15 cellular contexts compared by ENCODE assay signal in the genomic region with DNA sequence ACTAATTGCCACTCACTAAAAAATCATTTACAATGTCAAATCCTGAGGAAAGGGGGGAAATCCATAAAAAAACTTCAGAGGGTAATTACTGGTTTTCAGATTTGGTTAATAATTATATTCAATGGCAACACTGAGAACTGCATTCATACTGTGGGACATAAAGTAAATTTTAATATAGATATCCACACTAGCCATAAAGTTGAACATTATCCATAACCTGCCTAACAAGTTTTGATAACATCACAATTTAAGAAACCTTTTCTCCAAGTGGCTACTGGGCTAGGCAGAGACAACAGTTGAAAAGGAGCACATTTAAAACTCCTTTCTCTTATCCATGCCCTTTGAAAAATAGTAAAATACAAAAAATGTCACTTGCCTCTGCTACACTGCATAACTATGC. TPM values are rescaled to one million over a fixed set of nuclear protein-coding genes. Genes with fewer than 3 reads are reported as not detected.
A peak's percentile ranks its signal among the peaks of the same experiment; 100 is the strongest.
DNase-seq lines count a peak whose midpoint lies in the region; ATAC-seq and TF ChIP-seq lines count a peak whose summit lies in the region.
"Had no signal": no experiment of that assay in that cellular context is flagged by ENCODE, and none has a peak within 500 bp of the region (broad histone marks: within the 10 kb centered on the region; RNA-seq: fewer than 3 reads in every experiment).

No MANE protein-coding gene starts in this region.

- peaks cover 5% of the 10 kb centered on the region for H3K27me3 Mint-ChIP-seq in GM23338 (ENCODE audit: insufficient read depth, low read depth, poor library complexity)

- H3K9me3 Mint-ChIP-seq in GM23338: no peaks in the 10 kb centered on the region

- no peaks in the 10 kb centered on the region for H3K27me3 ChIP-seq in GM23338 (ENCODE audit: insufficient read depth)
- no peaks in the 10 kb centered on the region for H3K27me3 ChIP-seq in hepatocyte
- H3K27me3 ChIP-seq in prostate gland (replicated peaks; ENCODE audit: insufficient read depth): no peaks in the 10 kb centered on the region

- H4K20me1 ChIP-seq in GM23338 (replicated peaks; ENCODE audit: insufficient read depth) (peaks cover 16% of the 10 kb centered on the region; the same call in 1 of the 2 replicates), hepatocyte (ENCODE audit: insufficient read depth, poor library complexity, severe bottlenecking) (no peaks in the 10 kb centered on the region)

- H3K36me3 ChIP-seq in GM23338 (ENCODE audit: insufficient read depth): no peaks in the 10 kb centered on the region
- H3K36me3 ChIP-seq in hepatocyte (replicated peaks; ENCODE audit: insufficient read depth, low read depth): no peaks in the 10 kb centered on the region
- H3K36me3 ChIP-seq in prostate gland: no peaks in the 10 kb centered on the region

- intact Hi-C loops in prostate gland (cut with DNase I): no loop called here

- DNase-seq in GM23338 (ENCODE audit: low spot score) (no peak), NCI-H526 treated with DMSO at 0.1 percent for 48 hours (lab: John Stamatoyannopoulos, UW) (peak; percentile 3), hepatocyte (ENCODE audit: low spot score) (no peak), prostate gland (ENCODE audit: low spot score) (no peak), COR-L47 (lab: John Stamatoyannopoulos, UW) (no peak), NCI-H1694 (lab: John Stamatoyannopoulos, UW) (no peak)
- DNase-seq: ACHN, AML-193, DMS53, MV-4-11, NCI-H1436, NCI-H2081, NCI-H510A, SIG-M5 had no signal

- no peaks in the 10 kb centered on the region for H3F3A ChIP-seq in GM23338 (replicated peaks; ENCODE audit: low read depth)

- H3K4me3 ChIP-seq in GM23338 (no peak overlapping the region), hepatocyte (no peak overlapping the region), prostate gland (no peak overlapping the region)

- H3K27ac Mint-ChIP-seq in GM23338: no peak overlapping the region

- H3K4me3 Mint-ChIP-seq in GM23338: no peak overlapping the region

- H3K9me3 ChIP-seq in hepatocyte (ENCODE audit: low read depth): no peaks in the 10 kb centered on the region
- no peaks in the 10 kb centered on the region for H3K9me3 ChIP-seq in prostate gland

- peaks cover 27% of the 10 kb centered on the region for H3K4me1 Mint-ChIP-seq in GM23338

- H3K27ac ChIP-seq in GM23338 (ENCODE audit: low read depth) (0 out of 2 replicates have a peak overlapping the region, but pooled peaks have one; percentile 0), hepatocyte (peak overlapping the region; percentile 69), prostate gland (peak overlapping the region; percentile 1 to 21)

- H2AFZ ChIP-seq in GM23338: no peak overlapping the region
- no peak overlapping the region for H2AFZ ChIP-seq in hepatocyte

- no peak for TF ChIP-seq POLR2A in prostate gland (IDR thresholded peaks at IDR 0.05)

- H3K36me3 Mint-ChIP-seq in GM23338 (ENCODE audit: low read depth): no peaks in the 10 kb centered on the region; the same call in 2 of the 3 replicates

- ATAC-seq in GM23338: no peak
- ATAC-seq in HG03175 (IDR thresholded peaks at IDR 0.05; ENCODE audit: unreplicated experiment): no peak

- peaks cover 100% of the 10 kb centered on the region for H3K79me2 ChIP-seq in GM23338 (replicated peaks; ENCODE audit: insufficient read depth)
- peaks cover 65% of the 10 kb centered on the region for H3K79me2 ChIP-seq in hepatocyte

- H3K4me2 ChIP-seq in GM23338 (no peak overlapping the region), hepatocyte (peak overlapping the region; percentile 2)

- no peak for TF ChIP-seq CTCF in GM23338 (conservative IDR thresholded peaks at IDR 0.05; ENCODE audit: low read depth in 2 of 2)
- TF ChIP-seq CTCF in hepatocyte (IDR thresholded peaks at IDR 0.05; ENCODE audit: poor library complexity): no peak
- TF ChIP-seq CTCF in prostate gland (IDR thresholded peaks at IDR 0.05): no peak

- H3K9me2 ChIP-seq in GM23338 (ENCODE audit: insufficient read depth) (peaks cover 6% of the 10 kb centered on the region; the same call in 1 of the 2 replicates), hepatocyte (replicated peaks; ENCODE audit: insufficient read depth) (no peaks in the 10 kb centered on the region)

- peaks cover 20% of the 10 kb centered on the region for H3K4me1 ChIP-seq in GM23338 (ENCODE audit: insufficient read depth)
- H3K4me1 ChIP-seq in hepatocyte (ENCODE audit: insufficient read depth): peaks cover 15% of the 10 kb centered on the region
- H3K4me1 ChIP-seq in prostate gland (replicated peaks): peaks cover 15% of the 10 kb centered on the region

TF ChIP-seq in GM23338, 12 proteins besides CTCF, POLR2A, EP300 and RAD21 (continues in another document):
- TF ChIP-seq POLR2AphosphoS5 (IDR thresholded peaks at IDR 0.05; ENCODE audit: low read depth): no peak
- TF ChIP-seq, protein P1, sequence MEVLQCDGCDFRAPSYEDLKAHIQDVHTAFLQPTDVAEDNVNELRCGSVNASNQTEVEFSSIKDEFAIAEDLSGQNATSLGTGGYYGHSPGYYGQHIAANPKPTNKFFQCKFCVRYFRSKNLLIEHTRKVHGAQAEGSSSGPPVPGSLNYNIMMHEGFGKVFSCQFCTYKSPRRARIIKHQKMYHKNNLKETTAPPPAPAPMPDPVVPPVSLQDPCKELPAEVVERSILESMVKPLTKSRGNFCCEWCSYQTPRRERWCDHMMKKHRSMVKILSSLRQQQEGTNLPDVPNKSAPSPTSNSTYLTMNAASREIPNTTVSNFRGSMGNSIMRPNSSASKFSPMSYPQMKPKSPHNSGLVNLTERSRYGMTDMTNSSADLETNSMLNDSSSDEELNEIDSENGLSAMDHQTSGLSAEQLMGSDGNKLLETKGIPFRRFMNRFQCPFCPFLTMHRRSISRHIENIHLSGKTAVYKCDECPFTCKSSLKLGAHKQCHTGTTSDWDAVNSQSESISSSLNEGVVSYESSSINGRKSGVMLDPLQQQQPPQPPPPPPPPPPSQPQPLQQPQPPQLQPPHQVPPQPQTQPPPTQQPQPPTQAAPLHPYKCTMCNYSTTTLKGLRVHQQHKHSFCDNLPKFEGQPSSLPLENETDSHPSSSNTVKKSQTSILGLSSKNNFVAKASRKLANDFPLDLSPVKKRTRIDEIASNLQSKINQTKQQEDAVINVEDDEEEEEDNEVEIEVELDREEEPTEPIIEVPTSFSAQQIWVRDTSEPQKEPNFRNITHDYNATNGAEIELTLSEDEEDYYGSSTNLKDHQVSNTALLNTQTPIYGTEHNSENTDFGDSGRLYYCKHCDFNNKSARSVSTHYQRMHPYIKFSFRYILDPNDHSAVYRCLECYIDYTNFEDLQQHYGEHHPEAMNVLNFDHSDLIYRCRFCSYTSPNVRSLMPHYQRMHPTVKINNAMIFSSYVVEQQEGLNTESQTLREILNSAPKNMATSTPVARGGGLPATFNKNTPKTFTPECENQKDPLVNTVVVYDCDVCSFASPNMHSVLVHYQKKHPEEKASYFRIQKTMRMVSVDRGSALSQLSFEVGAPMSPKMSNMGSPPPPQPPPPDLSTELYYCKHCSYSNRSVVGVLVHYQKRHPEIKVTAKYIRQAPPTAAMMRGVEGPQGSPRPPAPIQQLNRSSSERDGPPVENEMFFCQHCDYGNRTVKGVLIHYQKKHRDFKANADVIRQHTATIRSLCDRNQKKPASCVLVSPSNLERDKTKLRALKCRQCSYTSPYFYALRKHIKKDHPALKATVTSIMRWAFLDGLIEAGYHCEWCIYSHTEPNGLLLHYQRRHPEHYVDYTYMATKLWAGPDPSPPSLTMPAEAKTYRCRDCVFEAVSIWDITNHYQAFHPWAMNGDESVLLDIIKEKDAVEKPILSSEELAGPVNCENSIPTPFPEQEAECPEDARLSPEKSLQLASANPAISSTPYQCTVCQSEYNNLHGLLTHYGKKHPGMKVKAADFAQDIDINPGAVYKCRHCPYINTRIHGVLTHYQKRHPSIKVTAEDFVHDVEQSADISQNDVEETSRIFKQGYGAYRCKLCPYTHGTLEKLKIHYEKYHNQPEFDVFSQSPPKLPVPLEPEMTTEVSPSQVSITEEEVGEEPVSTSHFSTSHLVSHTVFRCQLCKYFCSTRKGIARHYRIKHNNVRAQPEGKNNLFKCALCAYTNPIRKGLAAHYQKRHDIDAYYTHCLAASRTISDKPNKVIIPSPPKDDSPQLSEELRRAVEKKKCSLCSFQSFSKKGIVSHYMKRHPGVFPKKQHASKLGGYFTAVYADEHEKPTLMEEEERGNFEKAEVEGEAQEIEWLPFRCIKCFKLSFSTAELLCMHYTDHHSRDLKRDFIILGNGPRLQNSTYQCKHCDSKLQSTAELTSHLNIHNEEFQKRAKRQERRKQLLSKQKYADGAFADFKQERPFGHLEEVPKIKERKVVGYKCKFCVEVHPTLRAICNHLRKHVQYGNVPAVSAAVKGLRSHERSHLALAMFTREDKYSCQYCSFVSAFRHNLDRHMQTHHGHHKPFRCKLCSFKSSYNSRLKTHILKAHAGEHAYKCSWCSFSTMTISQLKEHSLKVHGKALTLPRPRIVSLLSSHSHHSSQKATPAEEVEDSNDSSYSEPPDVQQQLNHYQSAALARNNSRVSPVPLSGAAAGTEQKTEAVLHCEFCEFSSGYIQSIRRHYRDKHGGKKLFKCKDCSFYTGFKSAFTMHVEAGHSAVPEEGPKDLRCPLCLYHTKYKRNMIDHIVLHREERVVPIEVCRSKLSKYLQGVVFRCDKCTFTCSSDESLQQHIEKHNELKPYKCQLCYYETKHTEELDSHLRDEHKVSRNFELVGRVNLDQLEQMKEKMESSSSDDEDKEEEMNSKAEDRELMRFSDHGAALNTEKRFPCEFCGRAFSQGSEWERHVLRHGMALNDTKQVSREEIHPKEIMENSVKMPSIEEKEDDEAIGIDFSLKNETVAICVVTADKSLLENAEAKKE (CRISPR knock-in tag; IDR thresholded peaks at IDR 0.05): no peak
- TF ChIP-seq STAT1 (IDR thresholded peaks at IDR 0.05; ENCODE audit: unreplicated experiment): no peak
- TF ChIP-seq EZH2 (IDR thresholded peaks at IDR 0.05; ENCODE audit: low read depth, unreplicated experiment): no peak
- TF ChIP-seq CREB1 (CRISPR knock-in tag; IDR thresholded peaks at IDR 0.05; ENCODE audit: low read depth): no peak
- TF ChIP-seq, protein P2, sequence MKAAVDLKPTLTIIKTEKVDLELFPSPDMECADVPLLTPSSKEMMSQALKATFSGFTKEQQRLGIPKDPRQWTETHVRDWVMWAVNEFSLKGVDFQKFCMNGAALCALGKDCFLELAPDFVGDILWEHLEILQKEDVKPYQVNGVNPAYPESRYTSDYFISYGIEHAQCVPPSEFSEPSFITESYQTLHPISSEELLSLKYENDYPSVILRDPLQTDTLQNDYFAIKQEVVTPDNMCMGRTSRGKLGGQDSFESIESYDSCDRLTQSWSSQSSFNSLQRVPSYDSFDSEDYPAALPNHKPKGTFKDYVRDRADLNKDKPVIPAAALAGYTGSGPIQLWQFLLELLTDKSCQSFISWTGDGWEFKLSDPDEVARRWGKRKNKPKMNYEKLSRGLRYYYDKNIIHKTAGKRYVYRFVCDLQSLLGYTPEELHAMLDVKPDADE (IDR thresholded peaks at IDR 0.05): no peak
- TF ChIP-seq JUNB (IDR thresholded peaks at IDR 0.05; ENCODE audit: unreplicated experiment): no peak
- TF ChIP-seq ZNF331 (CRISPR knock-in tag; IDR thresholded peaks at IDR 0.05; ENCODE audit: low read depth): no peak
- no peak for TF ChIP-seq ZNF114 (CRISPR knock-in tag; IDR thresholded peaks at IDR 0.05)

RNA-seq across cellular contexts. Expression of a gene that starts 15.8 kb away (rescaled TPM):
- 92.0 and 97.1 TPM in 2 replicates for total RNA-seq in GM23338 (2014; rRNA removed; shearing (Covaris generic))
- 39.1 and 42.1 TPM in 2 replicates for polyA plus RNA-seq in GM23338 (2016; fragmentation: Nextera tagmentation; extraction: Ambion mirVana)
- total RNA-seq in hepatocyte: 75.0 and 84.9 TPM in 2 replicates
- polyA plus RNA-seq in hepatocyte: 80.1 and 89.3 TPM in 2 replicates
- 1,000 to 10,000 TPM in 1 of 2 donors, 100 to 1,000 TPM in 1; 823 to 5,059 TPM for total RNA-seq in prostate gland

Comparison
In these comparisons a context has a peak if more than half of its experiments do, and no peak if none do; other contexts are left out.
1. H3K27ac ChIP-seq: peak in every context shown above with its lines; median percentile 69 in hepatocyte; 11 in prostate gland; 0 in GM23338.